In the genomic region with DNA sequence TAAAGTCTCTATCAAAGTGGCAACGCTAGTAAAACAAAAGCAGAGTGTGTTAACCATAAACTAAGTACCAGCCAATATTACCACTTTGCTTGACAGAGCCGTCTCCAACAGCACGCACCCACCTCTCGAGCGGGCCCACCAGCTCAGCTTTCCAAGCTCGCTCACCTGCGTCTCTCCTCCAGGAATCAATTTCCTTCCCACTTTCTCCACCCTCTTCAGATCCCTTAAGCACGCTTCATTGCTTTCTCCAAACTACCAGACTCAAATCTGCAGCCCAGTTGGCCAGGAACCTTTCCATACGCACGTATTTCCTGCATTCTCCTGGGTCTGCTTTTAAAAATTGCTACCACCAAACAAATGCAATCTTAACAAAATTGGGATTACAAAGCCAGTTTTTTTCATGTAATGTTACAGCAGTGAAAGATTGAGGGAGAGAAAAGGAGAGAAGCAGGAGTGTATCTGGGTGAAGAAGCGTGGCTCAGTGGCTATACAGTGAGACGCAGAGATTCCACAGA, we compare ENCODE assay signal across 2 cellular contexts.
TF ChIP-seq lines count a peak whose summit lies in the region.

No MANE protein-coding gene starts in this region.

TF ChIP-seq in SK-N-SH, 30 proteins besides CTCF, POLR2A, EP300 and RAD21 (continued from another document):
- TF ChIP-seq, protein P1, sequence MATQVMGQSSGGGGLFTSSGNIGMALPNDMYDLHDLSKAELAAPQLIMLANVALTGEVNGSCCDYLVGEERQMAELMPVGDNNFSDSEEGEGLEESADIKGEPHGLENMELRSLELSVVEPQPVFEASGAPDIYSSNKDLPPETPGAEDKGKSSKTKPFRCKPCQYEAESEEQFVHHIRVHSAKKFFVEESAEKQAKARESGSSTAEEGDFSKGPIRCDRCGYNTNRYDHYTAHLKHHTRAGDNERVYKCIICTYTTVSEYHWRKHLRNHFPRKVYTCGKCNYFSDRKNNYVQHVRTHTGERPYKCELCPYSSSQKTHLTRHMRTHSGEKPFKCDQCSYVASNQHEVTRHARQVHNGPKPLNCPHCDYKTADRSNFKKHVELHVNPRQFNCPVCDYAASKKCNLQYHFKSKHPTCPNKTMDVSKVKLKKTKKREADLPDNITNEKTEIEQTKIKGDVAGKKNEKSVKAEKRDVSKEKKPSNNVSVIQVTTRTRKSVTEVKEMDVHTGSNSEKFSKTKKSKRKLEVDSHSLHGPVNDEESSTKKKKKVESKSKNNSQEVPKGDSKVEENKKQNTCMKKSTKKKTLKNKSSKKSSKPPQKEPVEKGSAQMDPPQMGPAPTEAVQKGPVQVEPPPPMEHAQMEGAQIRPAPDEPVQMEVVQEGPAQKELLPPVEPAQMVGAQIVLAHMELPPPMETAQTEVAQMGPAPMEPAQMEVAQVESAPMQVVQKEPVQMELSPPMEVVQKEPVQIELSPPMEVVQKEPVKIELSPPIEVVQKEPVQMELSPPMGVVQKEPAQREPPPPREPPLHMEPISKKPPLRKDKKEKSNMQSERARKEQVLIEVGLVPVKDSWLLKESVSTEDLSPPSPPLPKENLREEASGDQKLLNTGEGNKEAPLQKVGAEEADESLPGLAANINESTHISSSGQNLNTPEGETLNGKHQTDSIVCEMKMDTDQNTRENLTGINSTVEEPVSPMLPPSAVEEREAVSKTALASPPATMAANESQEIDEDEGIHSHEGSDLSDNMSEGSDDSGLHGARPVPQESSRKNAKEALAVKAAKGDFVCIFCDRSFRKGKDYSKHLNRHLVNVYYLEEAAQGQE (IDR thresholded peaks at IDR 0.05; ENCODE audit: low read depth, low read length) = no peak
- no peak for TF ChIP-seq ELF1 (IDR thresholded peaks at IDR 0.05)
- TF ChIP-seq FOSL2 (IDR thresholded peaks at IDR 0.05; ENCODE audit: borderline replicate concordance, low read depth) = no peak
- no peak for TF ChIP-seq RFX5 (IDR thresholded peaks at IDR 0.05; ENCODE audit: low read length)
- TF ChIP-seq, protein P2, sequence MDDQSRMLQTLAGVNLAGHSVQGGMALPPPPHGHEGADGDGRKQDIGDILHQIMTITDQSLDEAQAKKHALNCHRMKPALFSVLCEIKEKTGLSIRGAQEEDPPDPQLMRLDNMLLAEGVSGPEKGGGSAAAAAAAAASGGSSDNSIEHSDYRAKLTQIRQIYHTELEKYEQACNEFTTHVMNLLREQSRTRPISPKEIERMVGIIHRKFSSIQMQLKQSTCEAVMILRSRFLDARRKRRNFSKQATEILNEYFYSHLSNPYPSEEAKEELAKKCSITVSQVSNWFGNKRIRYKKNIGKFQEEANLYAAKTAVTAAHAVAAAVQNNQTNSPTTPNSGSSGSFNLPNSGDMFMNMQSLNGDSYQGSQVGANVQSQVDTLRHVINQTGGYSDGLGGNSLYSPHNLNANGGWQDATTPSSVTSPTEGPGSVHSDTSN (IDR thresholded peaks at IDR 0.05) = no peak
- no peak for TF ChIP-seq EZH2phosphoT487 (IDR thresholded peaks at IDR 0.05; ENCODE audit: borderline replicate concordance, low read depth)
- TF ChIP-seq, protein P3, sequence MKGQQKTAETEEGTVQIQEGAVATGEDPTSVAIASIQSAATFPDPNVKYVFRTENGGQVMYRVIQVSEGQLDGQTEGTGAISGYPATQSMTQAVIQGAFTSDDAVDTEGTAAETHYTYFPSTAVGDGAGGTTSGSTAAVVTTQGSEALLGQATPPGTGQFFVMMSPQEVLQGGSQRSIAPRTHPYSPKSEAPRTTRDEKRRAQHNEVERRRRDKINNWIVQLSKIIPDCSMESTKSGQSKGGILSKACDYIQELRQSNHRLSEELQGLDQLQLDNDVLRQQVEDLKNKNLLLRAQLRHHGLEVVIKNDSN (IDR thresholded peaks at IDR 0.05; ENCODE audit: borderline replicate concordance, low read depth) = no peak

TF ChIP-seq in SK-N-SH treated with all-trans-retinoic acid at 6 μM for 48 hours, 23 proteins besides CTCF, POLR2A, EP300 and RAD21 (continued from another document):
- TF ChIP-seq, protein P4, sequence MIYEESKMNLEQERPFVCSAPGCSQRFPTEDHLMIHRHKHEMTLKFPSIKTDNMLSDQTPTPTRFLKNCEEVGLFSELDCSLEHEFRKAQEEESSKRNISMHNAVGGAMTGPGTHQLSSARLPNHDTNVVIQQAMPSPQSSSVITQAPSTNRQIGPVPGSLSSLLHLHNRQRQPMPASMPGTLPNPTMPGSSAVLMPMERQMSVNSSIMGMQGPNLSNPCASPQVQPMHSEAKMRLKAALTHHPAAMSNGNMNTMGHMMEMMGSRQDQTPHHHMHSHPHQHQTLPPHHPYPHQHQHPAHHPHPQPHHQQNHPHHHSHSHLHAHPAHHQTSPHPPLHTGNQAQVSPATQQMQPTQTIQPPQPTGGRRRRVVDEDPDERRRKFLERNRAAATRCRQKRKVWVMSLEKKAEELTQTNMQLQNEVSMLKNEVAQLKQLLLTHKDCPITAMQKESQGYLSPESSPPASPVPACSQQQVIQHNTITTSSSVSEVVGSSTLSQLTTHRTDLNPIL (CRISPR knock-in tag; IDR thresholded peaks at IDR 0.05; ENCODE audit: low read depth) = no peak
- no peak for TF ChIP-seq ZFP3 (CRISPR knock-in tag; IDR thresholded peaks at IDR 0.05)
- TF ChIP-seq, protein P5, sequence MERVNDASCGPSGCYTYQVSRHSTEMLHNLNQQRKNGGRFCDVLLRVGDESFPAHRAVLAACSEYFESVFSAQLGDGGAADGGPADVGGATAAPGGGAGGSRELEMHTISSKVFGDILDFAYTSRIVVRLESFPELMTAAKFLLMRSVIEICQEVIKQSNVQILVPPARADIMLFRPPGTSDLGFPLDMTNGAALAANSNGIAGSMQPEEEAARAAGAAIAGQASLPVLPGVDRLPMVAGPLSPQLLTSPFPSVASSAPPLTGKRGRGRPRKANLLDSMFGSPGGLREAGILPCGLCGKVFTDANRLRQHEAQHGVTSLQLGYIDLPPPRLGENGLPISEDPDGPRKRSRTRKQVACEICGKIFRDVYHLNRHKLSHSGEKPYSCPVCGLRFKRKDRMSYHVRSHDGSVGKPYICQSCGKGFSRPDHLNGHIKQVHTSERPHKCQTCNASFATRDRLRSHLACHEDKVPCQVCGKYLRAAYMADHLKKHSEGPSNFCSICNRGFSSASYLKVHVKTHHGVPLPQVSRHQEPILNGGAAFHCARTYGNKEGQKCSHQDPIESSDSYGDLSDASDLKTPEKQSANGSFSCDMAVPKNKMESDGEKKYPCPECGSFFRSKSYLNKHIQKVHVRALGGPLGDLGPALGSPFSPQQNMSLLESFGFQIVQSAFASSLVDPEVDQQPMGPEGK (CRISPR knock-in tag; IDR thresholded peaks at IDR 0.05; ENCODE audit: borderline replicate concordance) = no peak
- no peak for TF ChIP-seq ESRRG (CRISPR knock-in tag; IDR thresholded peaks at IDR 0.05)
- no peak for TF ChIP-seq TCF4 (CRISPR knock-in tag; IDR thresholded peaks at IDR 0.05; ENCODE audit: borderline replicate concordance)
- no peak for TF ChIP-seq ISL1 (CRISPR knock-in tag; IDR thresholded peaks at IDR 0.05)
- no peak for TF ChIP-seq ZFP30 (CRISPR knock-in tag; IDR thresholded peaks at IDR 0.05)
